Comparison of ENCODE assay signal across 2 cellular contexts in genomic region chr12:27042018-27042417, GRCh38. TPM values are rescaled to one million over a fixed set of nuclear protein-coding genes. Genes with fewer than 3 reads are reported as not detected.
"Had no signal": no experiment of that assay in that cellular context is flagged by ENCODE, and none has a peak within 500 bp of the region (broad histone marks: within the 10 kb centered on the region; RNA-seq: fewer than 3 reads in every experiment).

No MANE protein-coding gene starts in this region.

RNA-seq across cellular contexts. Expression of gene C12orf71, which starts 40.4 kb away (rescaled TPM):
- total RNA-seq: G401, GM12878 had no signal
